2 cellular contexts compared by ENCODE assay signal in the genomic region with DNA sequence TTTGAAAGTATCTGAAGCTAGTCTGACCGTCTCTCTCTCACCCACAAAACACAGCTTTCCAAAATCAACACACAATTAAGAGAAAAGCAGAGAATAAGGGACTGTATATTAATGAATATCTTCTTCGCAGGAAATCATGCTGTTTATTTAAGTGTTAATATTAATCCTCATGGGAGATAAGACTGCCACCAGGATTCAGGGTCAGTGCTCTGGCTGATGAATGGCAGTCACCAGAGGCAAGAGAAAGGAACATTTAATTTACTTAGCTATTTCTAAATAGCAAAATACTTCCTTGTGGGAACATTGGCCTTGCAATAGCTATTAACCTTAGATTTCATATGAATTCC.
TF ChIP-seq lines count a peak whose summit lies in the region.

No MANE protein-coding gene starts in this region.

TF ChIP-seq in SK-N-SH, 30 proteins besides CTCF, POLR2A, EP300 and RAD21 (continued from another document):
- TF ChIP-seq, protein P1, sequence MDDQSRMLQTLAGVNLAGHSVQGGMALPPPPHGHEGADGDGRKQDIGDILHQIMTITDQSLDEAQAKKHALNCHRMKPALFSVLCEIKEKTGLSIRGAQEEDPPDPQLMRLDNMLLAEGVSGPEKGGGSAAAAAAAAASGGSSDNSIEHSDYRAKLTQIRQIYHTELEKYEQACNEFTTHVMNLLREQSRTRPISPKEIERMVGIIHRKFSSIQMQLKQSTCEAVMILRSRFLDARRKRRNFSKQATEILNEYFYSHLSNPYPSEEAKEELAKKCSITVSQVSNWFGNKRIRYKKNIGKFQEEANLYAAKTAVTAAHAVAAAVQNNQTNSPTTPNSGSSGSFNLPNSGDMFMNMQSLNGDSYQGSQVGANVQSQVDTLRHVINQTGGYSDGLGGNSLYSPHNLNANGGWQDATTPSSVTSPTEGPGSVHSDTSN (IDR thresholded peaks at IDR 0.05), result no peak

TF ChIP-seq in SK-N-SH treated with all-trans-retinoic acid at 6 μM for 48 hours, 23 proteins besides CTCF, POLR2A, EP300 and RAD21 (continued from another document):
- no peak for TF ChIP-seq TOX (CRISPR knock-in tag; IDR thresholded peaks at IDR 0.05; ENCODE audit: borderline replicate concordance)
TF ChIP-seq in SK-N-SH treated with all-trans-retinoic acid at 6 μM for 48 hours: peak in this region for 0.
